ENCODE assay signal across 27 cellular contexts in the genomic region with DNA sequence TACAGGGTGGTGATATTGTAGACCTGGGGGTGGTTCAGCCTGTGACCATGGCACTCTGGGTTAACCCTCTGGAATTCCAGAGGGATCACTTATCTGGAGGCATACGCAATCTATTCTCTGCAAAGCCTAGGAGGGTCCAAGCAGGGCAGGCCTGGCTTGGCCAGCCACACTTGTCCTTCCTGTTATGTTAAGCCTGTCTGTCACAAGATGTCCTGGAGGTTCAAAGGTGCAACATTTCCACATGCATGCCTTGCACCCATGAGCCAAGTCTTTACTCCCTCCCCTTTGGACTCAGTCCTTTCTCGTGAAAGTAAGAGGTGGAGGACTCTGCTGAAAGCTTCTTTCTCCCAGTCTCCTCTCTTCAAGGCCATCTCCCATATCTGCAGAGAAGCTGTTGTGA.
"Had no signal": no experiment of that assay in that cellular context is flagged by ENCODE, and none has a peak within 500 bp of the region (broad histone marks: within the 10 kb centered on the region; RNA-seq: fewer than 3 reads in every experiment).

No MANE protein-coding gene starts in this region.

- H3K9me3 Mint-ChIP-seq: natural killer cell; nephron; neural progenitor cell; stimulated activated naive B cell treated with anti-CD40 and anti-IgM and Interleukin-4, amounts not matched to agents 10 μg/mL and 1 μg/mL and 100 μg/mL, for 72 hours had no signal

- H3K27me3 Mint-ChIP-seq: naive thymus-derived CD4-positive, alpha-beta T cell had no signal

- H3K27ac Mint-ChIP-seq: natural killer cell; nephron; neural progenitor cell; progenitor cell of endocrine pancreas; stimulated activated naive B cell treated with anti-CD40 and anti-IgM and Interleukin-4, amounts not matched to agents 10 μg/mL and 1 μg/mL and 100 μg/mL, for 72 hours had no signal

- H3K4me3 ChIP-seq: neural progenitor cell, psoas muscle, skin epidermis, smooth muscle cell, spleen, stomach, thoracic aorta, thyroid gland, tibial nerve, upper lobe of right lung, uterus had no signal

- ATAC-seq: naive thymus-derived CD4-positive, alpha-beta T cell; natural killer cell; psoas muscle; right cardiac atrium; sciatic nerve; stimulated activated naive B cell treated with anti-CD40 and anti-IgM and Interleukin-4, amounts not matched to agents 10 μg/mL and 1 μg/mL and 100 μg/mL, for 72 hours; upper lobe of right lung had no signal

- DNase-seq: naive thymus-derived CD4-positive, alpha-beta T cell; natural killer cell; posterior cingulate gyrus; psoas muscle; right cardiac atrium; spleen; stimulated activated CD4-positive, alpha-beta T cell treated with anti-CD3 and anti-CD28 coated beads, Interleukin-12 subunit alpha, Interleukin-12 subunit beta, amount 100 ng/mL, for 4 hours; stimulated activated CD4-positive, alpha-beta T cell treated with anti-CD3 and anti-CD28 coated beads, Interleukin-1b, Interleukin-23, amount 100 ng/mL, for 48 hours; stimulated activated CD4-positive, alpha-beta T cell treated with anti-CD3 and anti-CD28 coated beads, Interleukin-4, amount 100 ng/mL, for 1 hour; stimulated activated CD4-positive, alpha-beta T cell treated with anti-CD3 and anti-CD28 coated beads, Interleukin-4, amount 100 ng/mL, for 4 hours; stimulated activated CD8-positive, alpha-beta memory T cell treated with anti-CD3 and anti-CD28 coated beads, Interleukin-4, amount 100 ng/mL, for 48 hours; stimulated activated naive B cell treated with anti-CD40 and anti-IgM and Interleukin-4, amounts not matched to agents 10 μg/mL and 1 μg/mL and 100 μg/mL, for 72 hours; stimulated activated naive CD4-positive, alpha-beta T cell treated with Interleukin-2 at 50 U/mL for 16 hours; stomach; thyroid gland; trophoblast cell; upper lobe of right lung; uterus had no signal

- H3K4me1 Mint-ChIP-seq: natural killer cell; nephron; neural progenitor cell; stimulated activated naive B cell treated with anti-CD40 and anti-IgM and Interleukin-4, amounts not matched to agents 10 μg/mL and 1 μg/mL and 100 μg/mL, for 72 hours had no signal

- H3K4me3 Mint-ChIP-seq: naive thymus-derived CD4-positive, alpha-beta T cell; natural killer cell; nephron; neural progenitor cell; stimulated activated naive B cell treated with anti-CD40 and anti-IgM and Interleukin-4, amounts not matched to agents 10 μg/mL and 1 μg/mL and 100 μg/mL, for 72 hours had no signal

- H3K4me1 ChIP-seq: neural progenitor cell, parathyroid adenoma, psoas muscle, spleen, stomach, thyroid gland, tibial nerve, upper lobe of right lung, uterus had no signal

- H3K27ac ChIP-seq: neural progenitor cell, parathyroid adenoma, psoas muscle, skin epidermis, spleen, stomach, thoracic aorta, thyroid gland, tibial nerve, upper lobe of right lung, uterus had no signal

- H3K9me3 ChIP-seq: psoas muscle, spleen, stomach, thoracic aorta, thyroid gland, tibial nerve, upper lobe of right lung, uterus had no signal

- H3K36me3 ChIP-seq: neural progenitor cell, spleen, stomach, thoracic aorta, thyroid gland, tibial nerve, upper lobe of right lung, uterus had no signal

- H3K27me3 ChIP-seq: neural progenitor cell, spleen, stomach, thyroid gland, tibial nerve, upper lobe of right lung, uterus had no signal
